ENCODE assay signal across 15 cellular contexts in genomic region chr10:79522464-79522863, GRCh38. TPM values are rescaled to one million over a fixed set of nuclear protein-coding genes. Genes with fewer than 3 reads are reported as not detected.
"Had no signal": no experiment of that assay in that cellular context is flagged by ENCODE, and none has a peak within 500 bp of the region (broad histone marks: within the 10 kb centered on the region; RNA-seq: fewer than 3 reads in every experiment).

No MANE protein-coding gene starts in this region.

RNA-seq across cellular contexts. Expression of gene SFTPA2, which starts 37.7 kb away (rescaled TPM):
- total RNA-seq: activated B cell treated with CpG ODN at 0.5 μM for 24 hours; activated CD8-positive, alpha-beta memory T cell treated with anti-CD3 and anti-CD28 coated beads for 36 hours; activated CD8-positive, alpha-beta memory T cell treated with anti-CD3 and anti-CD28 coated beads, Interleukin-2, amount 10 ng/mL, durations not matched to agents 7 days and 5 days; activated CD8-positive, alpha-beta T cell treated with anti-CD3 and anti-CD28 coated beads for 36 hours; activated naive CD4-positive, alpha-beta T cell treated with anti-CD3 and anti-CD28 coated beads for 36 hours; activated naive CD8-positive, alpha-beta T cell treated with anti-CD3 and anti-CD28 coated beads for 36 hours; activated T-helper 1 cell treated with anti-CD3 and anti-CD28 coated beads, Interleukin-12 subunit alpha, Interleukin-12 subunit beta, Interleukin-2, Interleukin-4 antibody, amounts not matched to agents 30 ng/mL and 10 ng/mL and 1 ng/mL, durations not matched to agents 14 hours and 24 hours and 36 hours; activated T-helper 2 cell treated with anti-CD3 and anti-CD28 coated beads, Interferon-gamma antibody, Interleukin-2, Interleukin-4, amounts not matched to agents 10 μg/mL and 5 μg/mL and 100 μg/mL, durations not matched to agents 14 hours and 24 hours and 36 hours; astrocyte; dermis microvascular lymphatic vessel endothelial cell; endothelial cell of umbilical vein; fibroblast of lung; fibroblast of villous mesenchyme; frontal cortex; T-helper 17 cell had no signal
- polyA plus RNA-seq: endothelial cell of umbilical vein, fibroblast of lung had no signal
